Comparison of ENCODE assay signal across 1 cellular context in genomic region chr17:76444518-76445311, GRCh38.
TF ChIP-seq lines count a peak whose summit lies in the region.

No MANE protein-coding gene starts in this region.

TF ChIP-seq in HEK293, 187 proteins besides CTCF, POLR2A, EP300 and RAD21 (continued from another document and continues in another):
- TF ChIP-seq ZBTB20 (tag by site-specific recombination; IDR thresholded peaks at IDR 0.05) (no peak), ZBTB17 (tag by site-specific recombination; IDR thresholded peaks at IDR 0.05) (0 out of 2 replicates have a peak, but pooled peaks have one; percentile 19), ZNF555 (tag by site-specific recombination; conservative IDR thresholded peaks at IDR 0.05) (no peak), ZBTB48 (tag by site-specific recombination; IDR thresholded peaks at IDR 0.05) (peak; percentile 64; the same call in 1 of the 2 replicates), ZNF596 (tag by site-specific recombination; IDR thresholded peaks at IDR 0.05) (no peak), ZNF37A (tag by site-specific recombination; IDR thresholded peaks at IDR 0.05) (no peak), REPIN1 (tag by site-specific recombination; IDR thresholded peaks at IDR 0.05; ENCODE audit: low read depth) (no peak), SCRT2 (tag by site-specific recombination; IDR thresholded peaks at IDR 0.05) (no peak), ZIC2 (tag by site-specific recombination; IDR thresholded peaks at IDR 0.05) (no peak), ZEB2 (tag by site-specific recombination; IDR thresholded peaks at IDR 0.05) (0 out of 2 replicates have a peak, but pooled peaks have one; percentile 54), BCL6B (tag by site-specific recombination; IDR thresholded peaks at IDR 0.05) (no peak), PRDM10 (tag by site-specific recombination; IDR thresholded peaks at IDR 0.05) (peak; percentile 83), ZNF624 (tag by site-specific recombination; IDR thresholded peaks at IDR 0.05) (no peak), ZNF791 (tag by site-specific recombination; IDR thresholded peaks at IDR 0.05) (no peak), ZSCAN23 (tag by site-specific recombination; IDR thresholded peaks at IDR 0.05) (0 out of 2 replicates have a peak, but pooled peaks have one; percentile 46), ZNF112 (tag by site-specific recombination; IDR thresholded peaks at IDR 0.05) (no peak), ZNF155 (tag by site-specific recombination; IDR thresholded peaks at IDR 0.05) (no peak), ZNF16 (tag by site-specific recombination; IDR thresholded peaks at IDR 0.05; ENCODE audit: low read depth) (no peak), ZNF580 (tag by site-specific recombination; IDR thresholded peaks at IDR 0.05) (no peak), RBAK (tag by site-specific recombination; IDR thresholded peaks at IDR 0.05) (no peak), ZNF214 (tag by site-specific recombination; IDR thresholded peaks at IDR 0.05; ENCODE audit: borderline replicate concordance) (no peak), SP2 (tag by site-specific recombination; IDR thresholded peaks at IDR 0.05) (no peak), ZNF157 (tag by site-specific recombination; IDR thresholded peaks at IDR 0.05) (no peak), ZNF776 (tag by site-specific recombination; IDR thresholded peaks at IDR 0.05; ENCODE audit: borderline replicate concordance) (no peak), KLF7 (tag by site-specific recombination; IDR thresholded peaks at IDR 0.05; ENCODE audit: borderline replicate concordance) (no peak), ZNF561 (tag by site-specific recombination; IDR thresholded peaks at IDR 0.05; ENCODE audit: borderline replicate concordance) (no peak), ZNF704 (tag by site-specific recombination; IDR thresholded peaks at IDR 0.05) (no peak), ZBTB6 (tag by site-specific recombination; IDR thresholded peaks at IDR 0.05) (no peak), ZNF544 (tag by site-specific recombination; IDR thresholded peaks at IDR 0.05) (no peak), ZNF529 (tag by site-specific recombination; IDR thresholded peaks at IDR 0.05; ENCODE audit: insufficient replicate concordance) (no peak), ZNF701 (tag by site-specific recombination; IDR thresholded peaks at IDR 0.05) (no peak), ZNF354C (tag by site-specific recombination; IDR thresholded peaks at IDR 0.05; ENCODE audit: borderline replicate concordance, low read depth) (no peak), ZSCAN30 (tag by site-specific recombination; IDR thresholded peaks at IDR 0.05) (no peak), HOXA7 (CRISPR knock-in tag; IDR thresholded peaks at IDR 0.05; ENCODE audit: borderline replicate concordance) (no peak), PBX3 (CRISPR knock-in tag; IDR thresholded peaks at IDR 0.05) (no peak), ZNF521 (tag by site-specific recombination; IDR thresholded peaks at IDR 0.05) (no peak), ZNF830 (tag by site-specific recombination; IDR thresholded peaks at IDR 0.05; ENCODE audit: low read depth) (no peak), ZNF335 (tag by site-specific recombination; conservative IDR thresholded peaks at IDR 0.05) (peak; percentile 16; the same call in 1 of the 2 replicates), ZNF350 (tag by site-specific recombination; IDR thresholded peaks at IDR 0.05) (no peak), ZNF292 (tag by site-specific recombination; IDR thresholded peaks at IDR 0.05; ENCODE audit: borderline replicate concordance, low read depth) (no peak), ZNF76 (tag by site-specific recombination; IDR thresholded peaks at IDR 0.05; ENCODE audit: borderline replicate concordance, low read depth) (no peak), GLI4 (tag by site-specific recombination; IDR thresholded peaks at IDR 0.05) (no peak), ZNF423 (tag by site-specific recombination; IDR thresholded peaks at IDR 0.05) (no peak), ZNF658 (tag by site-specific recombination; IDR thresholded peaks at IDR 0.05) (no peak), ZNF114 (tag by site-specific recombination; IDR thresholded peaks at IDR 0.05) (no peak), KLF8 (tag by site-specific recombination; IDR thresholded peaks at IDR 0.05) (0 out of 2 replicates have a peak, but pooled peaks have one; percentile 11), GLI2 (tag by site-specific recombination; IDR thresholded peaks at IDR 0.05; ENCODE audit: borderline replicate concordance, low read depth) (no peak), GFI1B (tag by site-specific recombination; IDR thresholded peaks at IDR 0.05) (no peak), ZNF664 (tag by site-specific recombination; IDR thresholded peaks at IDR 0.05) (no peak), ZNF391 (tag by site-specific recombination; IDR thresholded peaks at IDR 0.05; ENCODE audit: borderline replicate concordance, low read depth) (no peak), TRIM28 (IDR thresholded peaks at IDR 0.05; ENCODE audit: borderline replicate concordance, low read length) (no peak), ZNF239 (tag by site-specific recombination; IDR thresholded peaks at IDR 0.05) (no peak), IKZF3 (tag by site-specific recombination; IDR thresholded peaks at IDR 0.05) (0 out of 2 replicates have a peak, but pooled peaks have one; percentile 15), ZNF24 (tag by site-specific recombination; IDR thresholded peaks at IDR 0.05) (no peak), ZNF514 (tag by site-specific recombination; IDR thresholded peaks at IDR 0.05) (no peak), GLIS2 (tag by site-specific recombination; IDR thresholded peaks at IDR 0.05) (no peak; the same call in 1 of the 2 replicates), SALL2 (tag by site-specific recombination; IDR thresholded peaks at IDR 0.05; ENCODE audit: borderline replicate concordance) (no peak), ZNF510 (tag by site-specific recombination; IDR thresholded peaks at IDR 0.05; ENCODE audit: insufficient replicate concordance) (no peak), HOXC10 (CRISPR knock-in tag; IDR thresholded peaks at IDR 0.05) (no peak), ZNF747 (tag by site-specific recombination; IDR thresholded peaks at IDR 0.05) (no peak), ZNF530 (tag by site-specific recombination; IDR thresholded peaks at IDR 0.05; ENCODE audit: low read depth) (no peak), ZNF341 (tag by site-specific recombination; IDR thresholded peaks at IDR 0.05; ENCODE audit: low read depth) (no peak), ZNF501 (tag by site-specific recombination; IDR thresholded peaks at IDR 0.05) (no peak), ZNF132 (tag by site-specific recombination; IDR thresholded peaks at IDR 0.05; ENCODE audit: borderline replicate concordance) (no peak), PRDM4 (tag by site-specific recombination; IDR thresholded peaks at IDR 0.05) (no peak), OSR2 (tag by site-specific recombination; IDR thresholded peaks at IDR 0.05) (no peak), SCRT1 (tag by site-specific recombination; IDR thresholded peaks at IDR 0.05; ENCODE audit: borderline replicate concordance) (no peak), ZNF19 (tag by site-specific recombination; IDR thresholded peaks at IDR 0.05; ENCODE audit: low read depth) (no peak), ZBTB1 (tag by site-specific recombination; IDR thresholded peaks at IDR 0.05) (no peak), ZNF513 (tag by site-specific recombination; IDR thresholded peaks at IDR 0.05) (no peak), ZNF629 (tag by site-specific recombination; IDR thresholded peaks at IDR 0.05) (peak; percentile 55; the same call in 1 of the 2 replicates)
